Comparison of ENCODE assay signal across 1 cellular context in genomic region chr1:30891223-30891552, GRCh38.
TF ChIP-seq lines count a peak whose summit lies in the region.

No MANE protein-coding gene starts in this region.

TF ChIP-seq in H1, 55 proteins besides CTCF, POLR2A, EP300 and RAD21 (continued from another document):
- TF ChIP-seq HDAC2 (IDR thresholded peaks at IDR 0.05; ENCODE audit: borderline replicate concordance in 1 of 2, low read depth in 2 of 2, low read length in 2 of 2), result no peak
TF ChIP-seq in H1: peak in this region for 0.
